ENCODE assay signal across 8 cellular contexts in the genomic region with DNA sequence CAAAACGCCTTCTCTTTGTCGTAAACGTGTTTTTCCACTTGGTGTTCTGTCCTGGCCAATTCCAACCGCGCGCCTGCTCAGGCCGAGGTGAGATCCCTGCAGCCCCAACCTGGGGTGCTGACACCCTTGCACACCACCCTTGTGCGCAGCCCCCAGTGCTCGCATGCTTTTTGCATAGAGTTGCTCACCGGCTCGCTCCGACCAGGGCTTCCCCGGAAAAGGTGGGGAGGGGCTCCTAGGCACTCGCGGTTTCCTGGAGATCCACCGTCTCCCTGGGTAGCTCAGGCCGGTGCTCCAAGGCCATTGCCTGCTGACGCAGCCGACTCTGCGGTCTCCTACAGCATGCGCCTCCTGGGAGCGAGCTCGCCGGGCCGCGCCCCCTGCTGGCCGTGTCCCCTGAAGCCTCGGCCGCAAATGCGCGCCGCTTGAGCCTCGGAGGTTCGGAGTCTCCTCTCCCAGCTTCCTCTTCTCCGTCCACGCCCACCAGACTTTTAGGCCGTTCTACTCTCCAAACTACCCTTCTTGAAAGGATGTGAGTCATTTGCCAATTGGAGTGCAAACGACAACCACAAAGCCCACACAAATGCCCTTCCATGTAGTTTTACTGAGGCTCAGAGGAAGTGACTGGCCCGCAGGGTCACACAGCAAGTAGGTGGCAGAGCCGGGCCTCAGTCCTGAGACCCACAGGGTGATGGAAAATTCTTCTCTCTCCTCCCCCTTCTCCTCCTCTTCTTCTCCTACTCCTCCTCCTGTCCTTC. TPM values are rescaled to one million over a fixed set of nuclear protein-coding genes. Genes with fewer than 3 reads are reported as not detected.
DNase-seq lines count a peak whose midpoint lies in the region; ATAC-seq and TF ChIP-seq lines count a peak whose summit lies in the region.

No MANE protein-coding gene starts in this region.

- peak overlapping the region; percentile 82 for H3K4me3 Mint-ChIP-seq in activated T-helper 2 cell treated with anti-CD3 and anti-CD28 coated beads, Interferon-gamma antibody, Interleukin-2, Interleukin-4, amounts not matched to agents 10 μg/mL and 5 μg/mL and 100 μg/mL, durations not matched to agents 14 hours and 24 hours and 36 hours (ENCODE audit: low read depth)
- peak overlapping the region; percentile 83 for H3K4me3 Mint-ChIP-seq in natural killer cell treated with Interleukin-12 subunit alpha and Interleukin-12 subunit beta and Interleukin-15 and Interleukin-18, amount 100 ng/mL, for 72 hours

- peak overlapping the region; percentile 25; the same call in 1 of the 2 replicates for H3K23ac ChIP-seq in IMR-90 (ENCODE audit: low read depth, low read length)

- no peaks in the 10 kb centered on the region for H3K36me3 Mint-ChIP-seq in activated T-helper 2 cell treated with anti-CD3 and anti-CD28 coated beads, Interferon-gamma antibody, Interleukin-2, Interleukin-4, amounts not matched to agents 10 μg/mL and 5 μg/mL and 100 μg/mL, durations not matched to agents 14 hours and 24 hours and 36 hours (ENCODE audit: low read depth)
- no peaks in the 10 kb centered on the region for H3K36me3 Mint-ChIP-seq in natural killer cell treated with Interleukin-12 subunit alpha and Interleukin-12 subunit beta and Interleukin-15 and Interleukin-18, amount 100 ng/mL, for 72 hours

- H3K4ac ChIP-seq in IMR-90 (ENCODE audit: low read depth, low read length) = peak overlapping the region; percentile 66

- no peaks in the 10 kb centered on the region for H3K27me3 Mint-ChIP-seq in activated T-helper 2 cell treated with anti-CD3 and anti-CD28 coated beads, Interferon-gamma antibody, Interleukin-2, Interleukin-4, amounts not matched to agents 10 μg/mL and 5 μg/mL and 100 μg/mL, durations not matched to agents 14 hours and 24 hours and 36 hours (ENCODE audit: low read depth)
- H3K27me3 Mint-ChIP-seq in natural killer cell treated with Interleukin-12 subunit alpha and Interleukin-12 subunit beta and Interleukin-15 and Interleukin-18, amount 100 ng/mL, for 72 hours = no peaks in the 10 kb centered on the region

- H2BK120ac ChIP-seq in IMR-90 (ENCODE audit: low read depth, low read length) = peak overlapping the region; percentile 67

- peak overlapping the region; percentile 74 for H2AK9ac ChIP-seq in IMR-90 (replicated peaks; ENCODE audit: low read depth, low read length, poor library complexity)

- H4K20me1 ChIP-seq in IMR-90 (ENCODE audit: insufficient read depth, low read length) = peaks cover 3% of the 10 kb centered on the region; the same call in 1 of the 2 replicates

- CTCF ChIA-PET in IMR-90 (lab: Yijun Ruan, JAX) = interaction anchor here (0.6 to 1.5 kb wide), 10 partner anchors 10 to 271 kb away, joined by 3 to 9 read pairs (median 4); a partner anchor contains a TSS

- peak overlapping the region; percentile 56; the same call in 1 of the 2 replicates for H3K14ac ChIP-seq in IMR-90 (replicated peaks; ENCODE audit: low read depth, low read length)

- peak; percentile 78 for ATAC-seq in GM21529 (IDR thresholded peaks at IDR 0.05; ENCODE audit: unreplicated experiment)
- peak; percentile 91 for ATAC-seq in IMR-90 (ENCODE audit: low read depth)
- ATAC-seq in natural killer cell treated with Interleukin-12 subunit alpha and Interleukin-12 subunit beta and Interleukin-15 and Interleukin-18, amount 100 ng/mL, for 72 hours = peak; percentile 95 to 97

- peak overlapping the region; percentile 63 for H3K4me2 ChIP-seq in IMR-90 (ENCODE audit: low read depth, low read length)

- 10% methylated on average over 24 of the region's 40 CpGs; no CpG with 5 or more reads in 1 of the 2 experiments for WGBS in IMR-90 (ENCODE audit: extremely low coverage in 2 of 2, insufficient read length in 1 of 2), 2 experiments

- peak overlapping the region; percentile 48 to 86 for H4K8ac ChIP-seq in IMR-90 (ENCODE audit: low read depth in 2 of 2, low read length in 2 of 2)

- peak overlapping the region; percentile 18 for H3K4me3 ChIP-seq in IMR-90 (ENCODE audit: insufficient read depth, low read depth, low read length)
- peak overlapping the region; percentile 61 for H3K4me3 ChIP-seq in fibroblast of the aortic adventitia (ENCODE audit: low read depth, low read length)

- H3K4me1 Mint-ChIP-seq in activated T-helper 2 cell treated with anti-CD3 and anti-CD28 coated beads, Interferon-gamma antibody, Interleukin-2, Interleukin-4, amounts not matched to agents 10 μg/mL and 5 μg/mL and 100 μg/mL, durations not matched to agents 14 hours and 24 hours and 36 hours (ENCODE audit: low read depth) = peaks cover 43% of the 10 kb centered on the region
- H3K4me1 Mint-ChIP-seq in natural killer cell treated with Interleukin-12 subunit alpha and Interleukin-12 subunit beta and Interleukin-15 and Interleukin-18, amount 100 ng/mL, for 72 hours (ENCODE audit: low read depth in 2 of 2) = peaks cover 39 to 40% of the 10 kb centered on the region in 2 donors

- no peaks in the 10 kb centered on the region for H3K79me1 ChIP-seq in IMR-90 (ENCODE audit: low read depth in 1 of 2, low read length in 2 of 2)

- peak overlapping the region; percentile 67 for H2BK5ac ChIP-seq in IMR-90 (ENCODE audit: low read depth, low read length, poor library complexity, severe bottlenecking)

- peaks cover 5% of the 10 kb centered on the region for H3K9me3 Mint-ChIP-seq in activated T-helper 2 cell treated with anti-CD3 and anti-CD28 coated beads, Interferon-gamma antibody, Interleukin-2, Interleukin-4, amounts not matched to agents 10 μg/mL and 5 μg/mL and 100 μg/mL, durations not matched to agents 14 hours and 24 hours and 36 hours
- peaks cover 2% of the 10 kb centered on the region for H3K9me3 Mint-ChIP-seq in natural killer cell treated with Interleukin-12 subunit alpha and Interleukin-12 subunit beta and Interleukin-15 and Interleukin-18, amount 100 ng/mL, for 72 hours

- H3K9me1 ChIP-seq in IMR-90 (ENCODE audit: insufficient read depth, low read length) = peaks cover 10% of the 10 kb centered on the region

- H3K36me3 ChIP-seq in IMR-90 (ENCODE audit: control insufficient read depth, insufficient read depth, low read length) = no peaks in the 10 kb centered on the region

- in situ Hi-C loops in IMR-90 (cut with MboI; ENCODE audit: low sequenced_read_pairs) = no loop called here

- H3K56ac ChIP-seq in IMR-90 (ENCODE audit: extremely low read depth, insufficient read depth, low read length) = peak overlapping the region; percentile 32; the same call in 1 of the 2 replicates

- dilution Hi-C loops in IMR-90 (cut with HindIII; ENCODE audit: low sequenced_read_pairs, unreplicated experiment) = no loop called here

- H4K5ac ChIP-seq in IMR-90 (ENCODE audit: low read depth, low read length) = peak overlapping the region; percentile 26

- TF ChIP-seq RAD21 in IMR-90 (IDR thresholded peaks at IDR 0.05; ENCODE audit: low read length) = peak; percentile 69

- peak overlapping the region; percentile 32; the same call in 1 of the 3 replicates for H2BK15ac ChIP-seq in IMR-90 (ENCODE audit: low read depth, low read length)

- peak overlapping the region; percentile 14; the same call in 1 of the 2 replicates for H3K9ac ChIP-seq in IMR-90 (ENCODE audit: low read depth, low read length)

- 0 out of 2 replicates have a peak overlapping the region, but pooled peaks have one; percentile 2 for H2BK20ac ChIP-seq in IMR-90 (ENCODE audit: low read depth, low read length)

- TF ChIP-seq CTCF in IMR-90 (conservative IDR thresholded peaks at IDR 0.05; ENCODE audit: low read depth, low read length) (peak; percentile 98), fibroblast of the aortic adventitia (IDR thresholded peaks at IDR 0.05; ENCODE audit: insufficient read depth, low read length) (peak; percentile 87)

- DNase-seq in DMS79 (lab: John Stamatoyannopoulos, UW) (peak; percentile 32), IMR-90 (peak; percentile 100), RPMI8226 (peak; percentile 98), fibroblast of the aortic adventitia (ENCODE audit: low read depth) (peak; percentile 97)
- peak; percentile 93 for DNase-seq in activated T-helper 2 cell treated with anti-CD3 and anti-CD28 coated beads, Interferon-gamma antibody, Interleukin-2, Interleukin-4, amounts not matched to agents 10 μg/mL and 5 μg/mL and 100 μg/mL, durations not matched to agents 14 hours and 24 hours and 36 hours (ENCODE audit: low spot score)
- peak; percentile 99 for DNase-seq in natural killer cell treated with Interleukin-12 subunit alpha and Interleukin-12 subunit beta and Interleukin-15 and Interleukin-18, amount 100 ng/mL, for 72 hours (ENCODE audit: low spot score)
- DNase-seq in stimulated activated naive CD4-positive, alpha-beta T cell treated with Interleukin-2 at 50 U/mL for 16 hours (lab: John Stamatoyannopoulos, UW) = peak; percentile 86

- H3K27ac Mint-ChIP-seq in activated T-helper 2 cell treated with anti-CD3 and anti-CD28 coated beads, Interferon-gamma antibody, Interleukin-2, Interleukin-4, amounts not matched to agents 10 μg/mL and 5 μg/mL and 100 μg/mL, durations not matched to agents 14 hours and 24 hours and 36 hours = peak overlapping the region; percentile 92
- peak overlapping the region; percentile 57 to 95 for H3K27ac Mint-ChIP-seq in natural killer cell treated with Interleukin-12 subunit alpha and Interleukin-12 subunit beta and Interleukin-15 and Interleukin-18, amount 100 ng/mL, for 72 hours

- TF ChIP-seq POLR2A in IMR-90 (IDR thresholded peaks at IDR 0.05; ENCODE audit: low read depth, low read length) = no peak

- peak overlapping the region; percentile 56 for H4K91ac ChIP-seq in IMR-90 (ENCODE audit: insufficient read depth, low read depth, low read length)

- H3K4me1 ChIP-seq in IMR-90 (ENCODE audit: control insufficient read depth, insufficient read depth, low read length) = peaks cover 12% of the 10 kb centered on the region

- H2AFZ ChIP-seq in IMR-90 (replicated peaks; ENCODE audit: low read length, poor library complexity) = peak overlapping the region; percentile 97

- no peaks in the 10 kb centered on the region for H3K27me3 ChIP-seq in IMR-90 (ENCODE audit: control insufficient read depth, insufficient read depth, low read length)

- no peaks in the 10 kb centered on the region for H3K9me3 ChIP-seq in IMR-90 (ENCODE audit: control insufficient read depth, insufficient read depth, low read length)

- POLR2A ChIA-PET in IMR-90 (lab: Charles Lee; ENCODE audit: unreplicated experiment) = interaction anchor here (0.5 to 0.7 kb wide), 7 partner anchors 10 to 264 kb away, joined by 3 to 6 read pairs (median 3); a partner anchor contains a TSS

- H2AK5ac ChIP-seq in IMR-90 (ENCODE audit: low read depth, low read length) = peak overlapping the region; percentile 57

- peak overlapping the region; percentile 52 for H3K27ac ChIP-seq in IMR-90 (ENCODE audit: insufficient read depth, low read length)

- BruUV-seq in IMR-90 (replicated peaks; lab: Mats Ljungman, UMichigan) = no TSS peak

- peak overlapping the region; percentile 10 for H3K18ac ChIP-seq in IMR-90 (ENCODE audit: low read depth, low read length)

- intact Hi-C loops in IMR-90 (cut with micrococcal nuclease) = loop anchor here (1.0 to 5.0 kb wide), 3 partner anchors 43 to 264 kb away; a partner anchor contains a TSS
- intact Hi-C loops in activated T-helper 2 cell treated with anti-CD3 and anti-CD28 coated beads, Interferon-gamma antibody, Interleukin-2, Interleukin-4, amounts not matched to agents 10 μg/mL and 5 μg/mL and 100 μg/mL, durations not matched to agents 14 hours and 24 hours and 36 hours (cut with micrococcal nuclease) = loop anchor here (1.0 to 10.0 kb wide), 6 partner anchors 42 to 466 kb away; a partner anchor contains a TSS

RNA-seq across cellular contexts. Expression of a gene that starts 7.2 kb away (rescaled TPM):
- total RNA-seq in IMR-90 (2012; rRNA removed) = 12.5 and 16.8 TPM in 2 replicates
- 5.3 and 5.7 TPM in 2 replicates for polyA plus RNA-seq in IMR-90 (2012; rRNA removed)
- 2.9 and 5.3 TPM in 2 replicates for polyA plus RNA-seq in IMR-90 (2012; cell fraction: cytosol; rRNA removed)
- polyA plus RNA-seq in IMR-90 (2012; cell fraction: nucleus; rRNA removed; ENCODE audit: low replicate concordance) = 4.6 and 5.2 TPM in 2 replicates
- total RNA-seq in activated T-helper 2 cell treated with anti-CD3 and anti-CD28 coated beads, Interferon-gamma antibody, Interleukin-2, Interleukin-4, amounts not matched to agents 10 μg/mL and 5 μg/mL and 100 μg/mL, durations not matched to agents 14 hours and 24 hours and 36 hours = 40.6 and 40.7 TPM in 2 replicates
- 6.2 and 6.5 TPM in 2 replicates for total RNA-seq in fibroblast of the aortic adventitia (ENCODE audit: low replicate concordance)
- total RNA-seq in natural killer cell treated with Interleukin-12 subunit alpha and Interleukin-12 subunit beta and Interleukin-15 and Interleukin-18, amount 100 ng/mL, for 72 hours = 10 to 100 TPM; 28.0 to 35.0 TPM

RNA-seq across cellular contexts. Expression of a gene that starts 28.9 kb away (rescaled TPM):
- total RNA-seq in IMR-90 (2012; rRNA removed) = not detected in 2 replicates
- polyA plus RNA-seq in IMR-90 (2012; rRNA removed) = not detected in 2 replicates
- 0.08 TPM in 1 of 2 replicates, not detected in the other for polyA plus RNA-seq in IMR-90 (2012; cell fraction: cytosol; rRNA removed)
- not detected in 2 replicates for polyA plus RNA-seq in IMR-90 (2012; cell fraction: nucleus; rRNA removed; ENCODE audit: low replicate concordance)
- 0.59 and 1.1 TPM in 2 replicates for total RNA-seq in activated T-helper 2 cell treated with anti-CD3 and anti-CD28 coated beads, Interferon-gamma antibody, Interleukin-2, Interleukin-4, amounts not matched to agents 10 μg/mL and 5 μg/mL and 100 μg/mL, durations not matched to agents 14 hours and 24 hours and 36 hours
- total RNA-seq in fibroblast of the aortic adventitia (ENCODE audit: low replicate concordance) = not detected in 2 replicates
- not detected for total RNA-seq in natural killer cell treated with Interleukin-12 subunit alpha and Interleukin-12 subunit beta and Interleukin-15 and Interleukin-18, amount 100 ng/mL, for 72 hours

RNA-seq across cellular contexts. Expression of a gene that starts 42.3 kb away (rescaled TPM):
- 36.7 and 49.4 TPM in 2 replicates for total RNA-seq in IMR-90 (2012; rRNA removed)
- polyA plus RNA-seq in IMR-90 (2012; rRNA removed) = 25.7 and 33.0 TPM in 2 replicates
- polyA plus RNA-seq in IMR-90 (2012; cell fraction: cytosol; rRNA removed) = 7.6 and 8.1 TPM in 2 replicates
- 8.0 and 28.2 TPM in 2 replicates for polyA plus RNA-seq in IMR-90 (2012; cell fraction: nucleus; rRNA removed; ENCODE audit: low replicate concordance)
- 123 and 125 TPM in 2 replicates for total RNA-seq in activated T-helper 2 cell treated with anti-CD3 and anti-CD28 coated beads, Interferon-gamma antibody, Interleukin-2, Interleukin-4, amounts not matched to agents 10 μg/mL and 5 μg/mL and 100 μg/mL, durations not matched to agents 14 hours and 24 hours and 36 hours
- total RNA-seq in fibroblast of the aortic adventitia (ENCODE audit: low replicate concordance) = 48.2 and 71.3 TPM in 2 replicates
- total RNA-seq in natural killer cell treated with Interleukin-12 subunit alpha and Interleukin-12 subunit beta and Interleukin-15 and Interleukin-18, amount 100 ng/mL, for 72 hours = 10 to 100 TPM; 69.4 to 98.3 TPM

RNA-seq across cellular contexts. Expression of a gene that starts 45.6 kb away (rescaled TPM):
- not detected in 2 replicates for total RNA-seq in IMR-90 (2012; rRNA removed)
- not detected in 2 replicates for polyA plus RNA-seq in IMR-90 (2012; rRNA removed)
- not detected in 2 replicates for polyA plus RNA-seq in IMR-90 (2012; cell fraction: cytosol; rRNA removed)
- polyA plus RNA-seq in IMR-90 (2012; cell fraction: nucleus; rRNA removed; ENCODE audit: low replicate concordance) = not detected in 2 replicates
- total RNA-seq in activated T-helper 2 cell treated with anti-CD3 and anti-CD28 coated beads, Interferon-gamma antibody, Interleukin-2, Interleukin-4, amounts not matched to agents 10 μg/mL and 5 μg/mL and 100 μg/mL, durations not matched to agents 14 hours and 24 hours and 36 hours = not detected in 2 replicates
- not detected in 2 replicates for total RNA-seq in fibroblast of the aortic adventitia (ENCODE audit: low replicate concordance)
- not detected for total RNA-seq in natural killer cell treated with Interleukin-12 subunit alpha and Interleukin-12 subunit beta and Interleukin-15 and Interleukin-18, amount 100 ng/mL, for 72 hours

RNA-seq across cellular contexts. Expression of a gene that starts 52.2 kb away (rescaled TPM):
- total RNA-seq in IMR-90 (2012; rRNA removed) (1.3 and 1.4 TPM in 2 replicates), fibroblast of the aortic adventitia (ENCODE audit: low replicate concordance) (0.72 and 3.8 TPM in 2 replicates)
- 2.1 and 2.9 TPM in 2 replicates for polyA plus RNA-seq in IMR-90 (2012; rRNA removed)
- 1.3 and 11.2 TPM in 2 replicates for polyA plus RNA-seq in IMR-90 (2012; cell fraction: cytosol; rRNA removed)
- polyA plus RNA-seq in IMR-90 (2012; cell fraction: nucleus; rRNA removed; ENCODE audit: low replicate concordance) = 25.0 and 37.4 TPM in 2 replicates
- total RNA-seq in activated T-helper 2 cell treated with anti-CD3 and anti-CD28 coated beads, Interferon-gamma antibody, Interleukin-2, Interleukin-4, amounts not matched to agents 10 μg/mL and 5 μg/mL and 100 μg/mL, durations not matched to agents 14 hours and 24 hours and 36 hours = 1.2 and 1.8 TPM in 2 replicates
- 10 to 100 TPM in 1 of 2 donors, 1 to 10 TPM in 1; 2.3 to 12.8 TPM for total RNA-seq in natural killer cell treated with Interleukin-12 subunit alpha and Interleukin-12 subunit beta and Interleukin-15 and Interleukin-18, amount 100 ng/mL, for 72 hours

Comparison
In these comparisons a context has a peak if more than half of its experiments do, and no peak if none do; other contexts are left out.
1. Peak in every context shown above with its lines: DNase-seq, ATAC-seq, H3K4me3 ChIP-seq and H3K27ac ChIP-seq.
2. DNase-seq: peak in every context shown above with its lines; median percentile 100 in IMR-90; 99 in natural killer cell treated with Interleukin-12 subunit alpha and Interleukin-12 subunit beta and Interleukin-15 and Interleukin-18, amount 100 ng/mL, for 72 hours; 98 in RPMI8226; 97 in fibroblast of the aortic adventitia; 93 in activated T-helper 2 cell treated with anti-CD3 and anti-CD28 coated beads, Interferon-gamma antibody, Interleukin-2, Interleukin-4, amounts not matched to agents 10 μg/mL and 5 μg/mL and 100 μg/mL, durations not matched to agents 14 hours and 24 hours and 36 hours; 86 in stimulated activated naive CD4-positive, alpha-beta T cell treated with Interleukin-2 at 50 U/mL for 16 hours; 32 in DMS79.